Comparison of ENCODE assay signal across 1 cellular context in the genomic region with DNA sequence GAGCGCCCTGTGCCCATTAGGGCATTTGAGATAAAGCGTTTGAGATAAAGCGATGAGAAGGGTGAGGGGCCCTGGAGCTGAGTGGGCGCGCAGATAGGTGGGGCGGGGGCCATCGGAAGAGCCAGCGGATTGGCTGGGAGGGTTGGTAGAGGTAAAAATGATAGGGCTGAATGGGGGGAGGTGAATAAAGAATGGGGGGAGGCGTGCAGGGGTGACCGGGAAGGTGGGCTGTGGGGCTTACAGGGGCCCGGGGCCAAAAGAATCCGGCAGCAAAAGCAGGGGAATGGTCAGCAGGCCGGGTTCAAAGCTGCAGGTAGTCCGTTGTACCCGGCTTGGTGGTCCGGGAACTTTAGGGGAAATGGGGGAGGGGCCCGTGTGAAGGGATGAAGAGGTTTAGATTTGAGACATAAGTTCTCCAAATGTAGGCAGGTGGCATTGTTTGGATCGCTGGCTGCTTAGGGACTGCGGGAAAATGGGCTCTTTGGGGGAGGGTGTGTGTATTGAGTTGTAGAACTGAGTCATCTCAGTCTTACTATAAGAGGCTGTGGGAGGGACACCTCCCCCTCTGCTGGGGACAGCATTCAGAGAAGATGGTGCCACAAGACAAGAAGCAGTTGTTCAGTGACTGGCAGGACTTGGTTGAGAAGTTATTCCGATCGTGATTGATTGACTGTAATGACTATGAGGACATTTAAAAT.
A peak's percentile ranks its signal among the peaks of the same experiment; 100 is the strongest.
TF ChIP-seq lines count a peak whose summit lies in the region.

No MANE protein-coding gene starts in this region.

TF ChIP-seq in K562, 482 proteins besides CTCF, POLR2A, EP300 and RAD21 (continued from another document):
- TF ChIP-seq, protein P1, sequence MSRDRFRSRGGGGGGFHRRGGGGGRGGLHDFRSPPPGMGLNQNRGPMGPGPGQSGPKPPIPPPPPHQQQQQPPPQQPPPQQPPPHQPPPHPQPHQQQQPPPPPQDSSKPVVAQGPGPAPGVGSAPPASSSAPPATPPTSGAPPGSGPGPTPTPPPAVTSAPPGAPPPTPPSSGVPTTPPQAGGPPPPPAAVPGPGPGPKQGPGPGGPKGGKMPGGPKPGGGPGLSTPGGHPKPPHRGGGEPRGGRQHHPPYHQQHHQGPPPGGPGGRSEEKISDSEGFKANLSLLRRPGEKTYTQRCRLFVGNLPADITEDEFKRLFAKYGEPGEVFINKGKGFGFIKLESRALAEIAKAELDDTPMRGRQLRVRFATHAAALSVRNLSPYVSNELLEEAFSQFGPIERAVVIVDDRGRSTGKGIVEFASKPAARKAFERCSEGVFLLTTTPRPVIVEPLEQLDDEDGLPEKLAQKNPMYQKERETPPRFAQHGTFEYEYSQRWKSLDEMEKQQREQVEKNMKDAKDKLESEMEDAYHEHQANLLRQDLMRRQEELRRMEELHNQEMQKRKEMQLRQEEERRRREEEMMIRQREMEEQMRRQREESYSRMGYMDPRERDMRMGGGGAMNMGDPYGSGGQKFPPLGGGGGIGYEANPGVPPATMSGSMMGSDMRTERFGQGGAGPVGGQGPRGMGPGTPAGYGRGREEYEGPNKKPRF (IDR thresholded peaks at IDR 0.05; ENCODE audit: low read depth, low read length) = no peak
- TF ChIP-seq ZNF583 (CRISPR knock-in tag; IDR thresholded peaks at IDR 0.05) (no peak), NEUROD1 (IDR thresholded peaks at IDR 0.05; ENCODE audit: borderline replicate concordance, low read depth, low read length, partially characterized antibody) (no peak), FOXA3 (CRISPR knock-in tag; conservative IDR thresholded peaks at IDR 0.05 in 1 of 2, IDR thresholded peaks at IDR 0.05 in 1 of 2) (peak in 1 of 2 experiments; percentile 20; a peak in 1 of 4 replicates), ZBTB7A (IDR thresholded peaks at IDR 0.05; ENCODE audit: borderline replicate concordance, control insufficient read depth, low read depth, low read length) (peak; percentile 54; the same call in 1 of the 2 replicates), ZNF133 (CRISPR knock-in tag; IDR thresholded peaks at IDR 0.05) (0 out of 2 replicates have a peak, but pooled peaks have one; percentile 33), E2F3 (CRISPR knock-in tag; IDR thresholded peaks at IDR 0.05) (no peak), SRSF1 (IDR thresholded peaks at IDR 0.05; ENCODE audit: low read depth, low read length) (no peak), JUN (IDR thresholded peaks at IDR 0.05; ENCODE audit: borderline replicate concordance, low read depth, low read length) (peak; percentile 61; the same call in 1 of the 2 replicates), JUN (CRISPR knock-in tag; IDR thresholded peaks at IDR 0.05; ENCODE audit: borderline replicate concordance) (no peak), EZH2 (IDR thresholded peaks at IDR 0.05; ENCODE audit: borderline replicate concordance, low read depth, low read length) (no peak), BCL6 (CRISPR knock-in tag; IDR thresholded peaks at IDR 0.05) (no peak), HNRNPLL (IDR thresholded peaks at IDR 0.05; ENCODE audit: low read depth, low read length, poor library complexity, severe bottlenecking) (peak; percentile 42), YBX1 (IDR thresholded peaks at IDR 0.05) (no peak), CBX2 (IDR thresholded peaks at IDR 0.05; ENCODE audit: insufficient read depth, low read length, poor library complexity, severe bottlenecking) (no peak), OTX1 (CRISPR knock-in tag; IDR thresholded peaks at IDR 0.05) (no peak), ARID1B (IDR thresholded peaks at IDR 0.05) (peak; percentile 74), NFIX (CRISPR knock-in tag; IDR thresholded peaks at IDR 0.05; ENCODE audit: low read depth) (no peak), FOXK2 (conservative IDR thresholded peaks at IDR 0.05 in 1 of 2, IDR thresholded peaks at IDR 0.05 in 1 of 2; ENCODE audit: low read depth in 2 of 2) (0 out of 4 replicates have a peak, but pooled peaks of 1 of the 2 experiments have one; percentile 18), ZNF24 (IDR thresholded peaks at IDR 0.05) (no peak), ZNF316 (IDR thresholded peaks at IDR 0.05) (peak; percentile 33; the same call in 1 of the 2 replicates), U2AF2 (optimal IDR thresholded peaks at IDR 0.05; ENCODE audit: low read depth, low read length) (no peak), ZNF766 (CRISPR knock-in tag; conservative IDR thresholded peaks at IDR 0.05) (no peak), CREBBP (IDR thresholded peaks at IDR 0.05; ENCODE audit: low read depth, low read length) (no peak), FOXP1 (CRISPR knock-in tag; IDR thresholded peaks at IDR 0.05) (no peak)
- TF ChIP-seq, protein P2, sequence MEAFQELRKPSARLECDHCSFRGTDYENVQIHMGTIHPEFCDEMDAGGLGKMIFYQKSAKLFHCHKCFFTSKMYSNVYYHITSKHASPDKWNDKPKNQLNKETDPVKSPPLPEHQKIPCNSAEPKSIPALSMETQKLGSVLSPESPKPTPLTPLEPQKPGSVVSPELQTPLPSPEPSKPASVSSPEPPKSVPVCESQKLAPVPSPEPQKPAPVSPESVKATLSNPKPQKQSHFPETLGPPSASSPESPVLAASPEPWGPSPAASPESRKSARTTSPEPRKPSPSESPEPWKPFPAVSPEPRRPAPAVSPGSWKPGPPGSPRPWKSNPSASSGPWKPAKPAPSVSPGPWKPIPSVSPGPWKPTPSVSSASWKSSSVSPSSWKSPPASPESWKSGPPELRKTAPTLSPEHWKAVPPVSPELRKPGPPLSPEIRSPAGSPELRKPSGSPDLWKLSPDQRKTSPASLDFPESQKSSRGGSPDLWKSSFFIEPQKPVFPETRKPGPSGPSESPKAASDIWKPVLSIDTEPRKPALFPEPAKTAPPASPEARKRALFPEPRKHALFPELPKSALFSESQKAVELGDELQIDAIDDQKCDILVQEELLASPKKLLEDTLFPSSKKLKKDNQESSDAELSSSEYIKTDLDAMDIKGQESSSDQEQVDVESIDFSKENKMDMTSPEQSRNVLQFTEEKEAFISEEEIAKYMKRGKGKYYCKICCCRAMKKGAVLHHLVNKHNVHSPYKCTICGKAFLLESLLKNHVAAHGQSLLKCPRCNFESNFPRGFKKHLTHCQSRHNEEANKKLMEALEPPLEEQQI (IDR thresholded peaks at IDR 0.05) = no peak
- TF ChIP-seq, protein P3, sequence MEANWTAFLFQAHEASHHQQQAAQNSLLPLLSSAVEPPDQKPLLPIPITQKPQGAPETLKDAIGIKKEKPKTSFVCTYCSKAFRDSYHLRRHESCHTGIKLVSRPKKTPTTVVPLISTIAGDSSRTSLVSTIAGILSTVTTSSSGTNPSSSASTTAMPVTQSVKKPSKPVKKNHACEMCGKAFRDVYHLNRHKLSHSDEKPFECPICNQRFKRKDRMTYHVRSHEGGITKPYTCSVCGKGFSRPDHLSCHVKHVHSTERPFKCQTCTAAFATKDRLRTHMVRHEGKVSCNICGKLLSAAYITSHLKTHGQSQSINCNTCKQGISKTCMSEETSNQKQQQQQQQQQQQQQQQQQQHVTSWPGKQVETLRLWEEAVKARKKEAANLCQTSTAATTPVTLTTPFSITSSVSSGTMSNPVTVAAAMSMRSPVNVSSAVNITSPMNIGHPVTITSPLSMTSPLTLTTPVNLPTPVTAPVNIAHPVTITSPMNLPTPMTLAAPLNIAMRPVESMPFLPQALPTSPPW (CRISPR knock-in tag; IDR thresholded peaks at IDR 0.05) = 0 out of 2 replicates have a peak, but pooled peaks have one; percentile 16
- TF ChIP-seq, protein P4, sequence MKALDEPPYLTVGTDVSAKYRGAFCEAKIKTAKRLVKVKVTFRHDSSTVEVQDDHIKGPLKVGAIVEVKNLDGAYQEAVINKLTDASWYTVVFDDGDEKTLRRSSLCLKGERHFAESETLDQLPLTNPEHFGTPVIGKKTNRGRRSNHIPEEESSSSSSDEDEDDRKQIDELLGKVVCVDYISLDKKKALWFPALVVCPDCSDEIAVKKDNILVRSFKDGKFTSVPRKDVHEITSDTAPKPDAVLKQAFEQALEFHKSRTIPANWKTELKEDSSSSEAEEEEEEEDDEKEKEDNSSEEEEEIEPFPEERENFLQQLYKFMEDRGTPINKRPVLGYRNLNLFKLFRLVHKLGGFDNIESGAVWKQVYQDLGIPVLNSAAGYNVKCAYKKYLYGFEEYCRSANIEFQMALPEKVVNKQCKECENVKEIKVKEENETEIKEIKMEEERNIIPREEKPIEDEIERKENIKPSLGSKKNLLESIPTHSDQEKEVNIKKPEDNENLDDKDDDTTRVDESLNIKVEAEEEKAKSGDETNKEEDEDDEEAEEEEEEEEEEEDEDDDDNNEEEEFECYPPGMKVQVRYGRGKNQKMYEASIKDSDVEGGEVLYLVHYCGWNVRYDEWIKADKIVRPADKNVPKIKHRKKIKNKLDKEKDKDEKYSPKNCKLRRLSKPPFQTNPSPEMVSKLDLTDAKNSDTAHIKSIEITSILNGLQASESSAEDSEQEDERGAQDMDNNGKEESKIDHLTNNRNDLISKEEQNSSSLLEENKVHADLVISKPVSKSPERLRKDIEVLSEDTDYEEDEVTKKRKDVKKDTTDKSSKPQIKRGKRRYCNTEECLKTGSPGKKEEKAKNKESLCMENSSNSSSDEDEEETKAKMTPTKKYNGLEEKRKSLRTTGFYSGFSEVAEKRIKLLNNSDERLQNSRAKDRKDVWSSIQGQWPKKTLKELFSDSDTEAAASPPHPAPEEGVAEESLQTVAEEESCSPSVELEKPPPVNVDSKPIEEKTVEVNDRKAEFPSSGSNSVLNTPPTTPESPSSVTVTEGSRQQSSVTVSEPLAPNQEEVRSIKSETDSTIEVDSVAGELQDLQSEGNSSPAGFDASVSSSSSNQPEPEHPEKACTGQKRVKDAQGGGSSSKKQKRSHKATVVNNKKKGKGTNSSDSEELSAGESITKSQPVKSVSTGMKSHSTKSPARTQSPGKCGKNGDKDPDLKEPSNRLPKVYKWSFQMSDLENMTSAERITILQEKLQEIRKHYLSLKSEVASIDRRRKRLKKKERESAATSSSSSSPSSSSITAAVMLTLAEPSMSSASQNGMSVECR (CRISPR knock-in tag; IDR thresholded peaks at IDR 0.05) = no peak
- TF ChIP-seq, protein P5, sequence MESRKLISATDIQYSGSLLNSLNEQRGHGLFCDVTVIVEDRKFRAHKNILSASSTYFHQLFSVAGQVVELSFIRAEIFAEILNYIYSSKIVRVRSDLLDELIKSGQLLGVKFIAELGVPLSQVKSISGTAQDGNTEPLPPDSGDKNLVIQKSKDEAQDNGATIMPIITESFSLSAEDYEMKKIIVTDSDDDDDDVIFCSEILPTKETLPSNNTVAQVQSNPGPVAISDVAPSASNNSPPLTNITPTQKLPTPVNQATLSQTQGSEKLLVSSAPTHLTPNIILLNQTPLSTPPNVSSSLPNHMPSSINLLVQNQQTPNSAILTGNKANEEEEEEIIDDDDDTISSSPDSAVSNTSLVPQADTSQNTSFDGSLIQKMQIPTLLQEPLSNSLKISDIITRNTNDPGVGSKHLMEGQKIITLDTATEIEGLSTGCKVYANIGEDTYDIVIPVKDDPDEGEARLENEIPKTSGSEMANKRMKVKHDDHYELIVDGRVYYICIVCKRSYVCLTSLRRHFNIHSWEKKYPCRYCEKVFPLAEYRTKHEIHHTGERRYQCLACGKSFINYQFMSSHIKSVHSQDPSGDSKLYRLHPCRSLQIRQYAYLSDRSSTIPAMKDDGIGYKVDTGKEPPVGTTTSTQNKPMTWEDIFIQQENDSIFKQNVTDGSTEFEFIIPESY (CRISPR knock-in tag; IDR thresholded peaks at IDR 0.05) = no peak
- TF ChIP-seq, protein P6, sequence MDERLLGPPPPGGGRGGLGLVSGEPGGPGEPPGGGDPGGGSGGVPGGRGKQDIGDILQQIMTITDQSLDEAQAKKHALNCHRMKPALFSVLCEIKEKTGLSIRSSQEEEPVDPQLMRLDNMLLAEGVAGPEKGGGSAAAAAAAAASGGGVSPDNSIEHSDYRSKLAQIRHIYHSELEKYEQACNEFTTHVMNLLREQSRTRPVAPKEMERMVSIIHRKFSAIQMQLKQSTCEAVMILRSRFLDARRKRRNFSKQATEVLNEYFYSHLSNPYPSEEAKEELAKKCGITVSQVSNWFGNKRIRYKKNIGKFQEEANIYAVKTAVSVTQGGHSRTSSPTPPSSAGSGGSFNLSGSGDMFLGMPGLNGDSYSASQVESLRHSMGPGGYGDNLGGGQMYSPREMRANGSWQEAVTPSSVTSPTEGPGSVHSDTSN (CRISPR knock-in tag; IDR thresholded peaks at IDR 0.05; ENCODE audit: low read depth) = no peak
- TF ChIP-seq, protein P6 (tag; conservative IDR thresholded peaks at IDR 0.05; ENCODE audit: low read depth) = peak; percentile 63
